Comparison of ENCODE assay signal across 22 cellular contexts in the genomic region with DNA sequence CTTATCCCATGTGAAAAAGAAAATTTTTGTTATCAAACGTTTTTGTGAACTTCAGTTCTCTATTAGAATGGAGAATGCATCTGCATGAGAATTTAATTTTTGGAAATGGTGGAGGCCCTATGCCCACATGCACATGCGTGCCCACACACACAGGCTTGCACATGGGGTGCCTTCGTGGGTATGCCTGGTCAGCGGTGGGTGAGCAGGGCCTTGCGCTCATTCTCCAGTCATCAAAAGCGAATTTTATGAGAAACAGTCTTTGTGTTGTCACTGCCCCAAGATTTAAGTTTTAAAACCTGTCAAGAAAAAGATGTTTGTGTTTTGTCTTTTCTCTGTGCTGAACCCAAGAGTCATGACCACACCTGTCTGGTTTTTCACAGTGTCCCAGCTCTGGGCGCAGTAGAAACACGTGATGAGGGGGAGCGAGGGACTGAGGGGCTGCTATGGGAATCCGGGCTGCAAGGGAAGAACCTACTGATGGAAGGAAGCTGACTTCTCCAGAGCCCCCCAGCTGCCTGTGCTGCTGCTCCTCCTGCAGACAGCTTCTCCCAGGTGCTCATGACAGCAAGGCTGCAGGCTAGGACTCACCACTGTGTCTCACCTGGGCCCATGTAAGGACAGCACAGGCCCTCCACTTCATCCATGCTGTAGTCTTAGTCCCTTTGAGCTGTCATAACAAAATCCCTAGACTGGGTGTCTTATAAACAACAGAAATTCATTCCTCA.
"Had no signal": no experiment of that assay in that cellular context is flagged by ENCODE, and none has a peak within 500 bp of the region (broad histone marks: within the 10 kb centered on the region; RNA-seq: fewer than 3 reads in every experiment).

No MANE protein-coding gene starts in this region.

- H3K9me3 ChIP-seq: gastroesophageal sphincter, heart right ventricle, lower lobe of right lung, mucosa of descending colon, spleen, thoracic aorta had no signal

- H3K4me3 Mint-ChIP-seq: activated B cell treated with CpG ODN at 0.5 μM for 24 hours; activated CD4-positive, alpha-beta memory T cell treated with anti-CD3 and anti-CD28 coated beads for 36 hours; activated T-cell treated with anti-CD3 and anti-CD28 coated beads, Interleukin-2, amount 50 U/mL, for 24 hours; activated T-helper 17 cell treated with anti-CD3 and anti-CD28 coated beads, Interleukin-2, amount 50 U/mL, for 72 hours; central memory CD8-positive, alpha-beta T cell; neural crest cell; T-helper 1 cell treated with Interleukin-12 subunit alpha and Interleukin-12 subunit beta and Interleukin-4 antibody, amounts not matched to agents 30 μg/mL and 1 μg/mL, for 36 hours; type B pancreatic cell had no signal

- H3K36me3 Mint-ChIP-seq: activated CD4-positive, alpha-beta memory T cell treated with anti-CD3 and anti-CD28 coated beads for 36 hours; activated naive CD4-positive, alpha-beta T cell treated with anti-CD3 and anti-CD28 coated beads, Interleukin-2, amount 50 U/mL, for 72 hours; type B pancreatic cell had no signal

- H3K4me1 ChIP-seq: gastroesophageal sphincter, heart right ventricle, lower lobe of right lung, spleen had no signal

- H3K4me1 Mint-ChIP-seq: activated B cell treated with CpG ODN at 0.5 μM for 24 hours; activated T-helper 17 cell treated with anti-CD3 and anti-CD28 coated beads, Interleukin-2, amount 50 U/mL, for 72 hours; central memory CD8-positive, alpha-beta T cell had no signal

- H3K27me3 Mint-ChIP-seq: activated B cell treated with CpG ODN at 0.5 μM for 24 hours had no signal

- H3K36me3 ChIP-seq: gastroesophageal sphincter, heart right ventricle, lower lobe of right lung, spleen, thoracic aorta had no signal

- H3K9me3 Mint-ChIP-seq: activated B cell treated with CpG ODN at 0.5 μM for 24 hours; activated CD4-positive, alpha-beta memory T cell treated with anti-CD3 and anti-CD28 coated beads for 36 hours; activated naive CD4-positive, alpha-beta T cell treated with anti-CD3 and anti-CD28 coated beads, Interleukin-2, amount 50 U/mL, for 72 hours; activated T-cell treated with anti-CD3 and anti-CD28 coated beads, Interleukin-2, amount 50 U/mL, for 24 hours; activated T-helper 17 cell treated with anti-CD3 and anti-CD28 coated beads, Interleukin-2, amount 50 U/mL, for 72 hours; central memory CD8-positive, alpha-beta T cell; neural crest cell; T-helper 1 cell treated with Interleukin-12 subunit alpha and Interleukin-12 subunit beta and Interleukin-4 antibody, amounts not matched to agents 30 μg/mL and 1 μg/mL, for 36 hours; type B pancreatic cell had no signal

- ATAC-seq: activated naive CD4-positive, alpha-beta T cell treated with anti-CD3 and anti-CD28 coated beads, Interleukin-2, amount 50 U/mL, for 72 hours; activated T-helper 17 cell treated with anti-CD3 and anti-CD28 coated beads, Interleukin-2, amount 50 U/mL, for 72 hours; gastroesophageal sphincter; heart right ventricle; lower lobe of right lung; mucosa of descending colon had no signal

- DNase-seq: activated B cell treated with CpG ODN at 0.5 μM for 24 hours; activated CD4-positive, alpha-beta memory T cell treated with anti-CD3 and anti-CD28 coated beads for 36 hours; activated CD4-positive, alpha-beta T cell treated with anti-CD3 and anti-CD28 coated beads for 48 hours; activated T-cell treated with anti-CD3 and anti-CD28 coated beads, Interleukin-2, amount 50 U/mL, for 24 hours; heart right ventricle; lower lobe of right lung; mesendoderm; mucosa of descending colon; retina; spleen; stimulated activated CD4-positive, alpha-beta T cell treated with anti-CD3 and anti-CD28 coated beads, Interleukin-4, amount 100 ng/mL, for 1 hour; stimulated activated naive CD4-positive, alpha-beta T cell; T1000 had no signal

- H3K27ac Mint-ChIP-seq: activated B cell treated with CpG ODN at 0.5 μM for 24 hours; activated CD4-positive, alpha-beta memory T cell treated with anti-CD3 and anti-CD28 coated beads for 36 hours; activated naive CD4-positive, alpha-beta T cell treated with anti-CD3 and anti-CD28 coated beads, Interleukin-2, amount 50 U/mL, for 72 hours; activated T-cell treated with anti-CD3 and anti-CD28 coated beads, Interleukin-2, amount 50 U/mL, for 24 hours; activated T-helper 17 cell treated with anti-CD3 and anti-CD28 coated beads, Interleukin-2, amount 50 U/mL, for 72 hours; progenitor cell of endocrine pancreas; T-helper 1 cell treated with Interleukin-12 subunit alpha and Interleukin-12 subunit beta and Interleukin-4 antibody, amounts not matched to agents 30 μg/mL and 1 μg/mL, for 36 hours; type B pancreatic cell had no signal

- H3K27ac ChIP-seq: gastroesophageal sphincter, heart right ventricle, lower lobe of right lung, spleen, thoracic aorta had no signal

- H3K4me3 ChIP-seq: gastroesophageal sphincter, heart right ventricle, lower lobe of right lung, mucosa of descending colon, spleen, thoracic aorta had no signal
